18 cellular contexts compared by ENCODE assay signal in the genomic region with DNA sequence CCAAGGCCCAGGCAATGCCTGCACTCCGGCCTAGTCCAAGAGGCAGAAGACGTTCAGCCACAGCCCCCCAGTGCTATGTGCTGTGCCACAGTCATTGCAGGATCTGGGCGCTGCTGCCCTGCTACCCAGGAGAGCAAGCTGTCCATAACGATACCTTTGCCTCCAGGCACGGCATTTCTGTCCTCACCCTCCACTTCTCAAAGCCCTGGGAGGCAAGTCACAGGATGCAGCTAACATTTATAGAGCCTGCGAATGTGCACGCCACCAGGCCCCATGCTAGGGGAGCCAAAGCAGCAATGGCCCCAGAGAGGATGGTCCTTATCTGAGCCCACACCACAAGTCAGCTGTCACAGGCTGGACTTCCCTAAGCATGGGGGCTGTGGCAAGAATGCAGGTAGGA. TPM values are rescaled to one million over a fixed set of nuclear protein-coding genes. Genes with fewer than 3 reads are reported as not detected.
DNase-seq lines count a peak whose midpoint lies in the region; ATAC-seq, FAIRE-seq and TF ChIP-seq lines count a peak whose summit lies in the region.
"Had no signal": no experiment of that assay in that cellular context is flagged by ENCODE, and none has a peak within 500 bp of the region (broad histone marks: within the 10 kb centered on the region; RNA-seq: fewer than 3 reads in every experiment).

No MANE protein-coding gene starts in this region.

- H3K4me1 ChIP-seq in heart left ventricle (peaks cover 0 to 16% (median 0%) of the 10 kb centered on the region in 12 donors), kidney (ENCODE audit: control insufficient read depth in 1 of 2, insufficient read depth in 1 of 2, low read depth in 1 of 2, low read length in 2 of 2) (peaks cover 0 to 7% of the 10 kb centered on the region in 2 donors), spleen (peaks cover 0 to 40% (median 18%) of the 10 kb centered on the region in 6 donors)
- H3K4me1 ChIP-seq: A549, Caco-2 had no signal

- CTCF ChIA-PET in RWPE1 (lab: Yijun Ruan, JAX): no interaction called here
- CTCF ChIA-PET in HEK293T (lab: Yijun Ruan, JAX): no interaction called here

- no peak for ATAC-seq in heart left ventricle
- ATAC-seq in left cardiac atrium: no peak
- ATAC-seq: A549 had no signal

- H3K9ac ChIP-seq in kidney (ENCODE audit: low read length in 2 of 2): no peak overlapping the region

- DNase-seq in heart left ventricle: peak in 3 of 5 donors; percentile 12 to 39 (median 22)
- DNase-seq in left cardiac atrium: no peak
- no peak for DNase-seq in RWPE1 (ENCODE audit: low spot score)
- peak; percentile 17 for DNase-seq in kidney
- peak; percentile 48 for DNase-seq in spleen
- no peak for DNase-seq in HEK293T (ENCODE audit: extremely low spot score)
- no peak for DNase-seq in D341Med (ENCODE audit: low spot score)
- no peak for DNase-seq in SHP77 (lab: John Stamatoyannopoulos, UW)
- DNase-seq: Caco-2, DMS53, HCEC 1CT, NCI-H1930, NCI-H2171, NCI-H446 treated with DMSO at 0.1 percent for 48 hours, NCI-H748 treated with DMSO at 0.1 percent for 48 hours had no signal

- H3K4me3 ChIP-seq in heart left ventricle (no peak overlapping the region), kidney (ENCODE audit: low read length in 2 of 2) (no peak overlapping the region), spleen (no peak overlapping the region)
- H3K4me3 ChIP-seq: A549 had no signal

- TF ChIP-seq CTCF in heart left ventricle (IDR thresholded peaks at IDR 0.05) (no peak), RWPE1 (conservative IDR thresholded peaks at IDR 0.05; ENCODE audit: low read depth) (no peak), kidney (IDR thresholded peaks at IDR 0.05; ENCODE audit: borderline replicate concordance, extremely low read depth, insufficient read depth) (no peak), spleen (IDR thresholded peaks at IDR 0.05 in 8 of 11, conservative IDR thresholded peaks at IDR 0.05 in 3 of 11) (no peak)

- H3K27ac ChIP-seq in heart left ventricle: no peak overlapping the region
- peak overlapping the region; percentile 45 for H3K27ac ChIP-seq in RWPE1
- H3K27ac ChIP-seq in kidney (ENCODE audit: low read depth in 2 of 2, low read length in 2 of 2): no peak overlapping the region
- H3K27ac ChIP-seq in spleen: no peak overlapping the region
- H3K27ac ChIP-seq: A549, HL-60 had no signal

- 82 to 91% (median 86%) methylated on average over 7 of the region's 7 CpGs for WGBS in heart left ventricle, 4 donors
- 70 to 84% (median 82%) methylated on average over 5 to 7 of the region's 7 CpGs for WGBS in spleen, 5 donors

- FAIRE-seq in kidney (lab: Jason Lieb, UNC): no peak
- FAIRE-seq: A549, HTR-8/SVneo had no signal

- no peaks in the 10 kb centered on the region for H3K36me3 ChIP-seq in heart left ventricle
- no peaks in the 10 kb centered on the region for H3K36me3 ChIP-seq in kidney (ENCODE audit: control insufficient read depth in 1 of 2, insufficient read depth in 2 of 2, low read length in 2 of 2)
- peaks cover 0 to 20% (median 0%) of the 10 kb centered on the region in 6 donors for H3K36me3 ChIP-seq in spleen

- H3K9me3 ChIP-seq in heart left ventricle: no peaks in the 10 kb centered on the region
- H3K9me3 ChIP-seq in kidney (ENCODE audit: control insufficient read depth in 1 of 2, low read length in 2 of 2): no peaks in the 10 kb centered on the region
- no peaks in the 10 kb centered on the region for H3K9me3 ChIP-seq in spleen
- H3K9me3 ChIP-seq: A549, Caco-2 had no signal

- intact Hi-C loops in heart left ventricle (cut with DNase I): no loop called here
- intact Hi-C loops in left cardiac atrium (cut with DNase I): no loop called here
- intact Hi-C loops in kidney (cut with DNase I): no loop called here
- intact Hi-C loops in spleen (cut with DNase I; ENCODE audit: low total_unique reads): no loop called here

- no peak for TF ChIP-seq POLR2A in heart left ventricle (IDR thresholded peaks at IDR 0.05)
- TF ChIP-seq POLR2A in spleen (IDR thresholded peaks at IDR 0.05): no peak

- H3K27me3 ChIP-seq in heart left ventricle (no peaks in the 10 kb centered on the region), spleen (replicated peaks in 1 of 7) (no peaks in the 10 kb centered on the region)

- POLR2A ChIA-PET in RWPE1 (lab: Yijun Ruan, JAX; ENCODE audit: low non-redundant PET) (no interaction called here), HEK293T (lab: Yijun Ruan, JAX) (no interaction called here)

TF ChIP-seq in HEK293T, 16 proteins besides CTCF, POLR2A, EP300 and RAD21:
- TF ChIP-seq NFRKB (IDR thresholded peaks at IDR 0.05): no peak
- no peak for TF ChIP-seq CTBP1 (IDR thresholded peaks at IDR 0.05; ENCODE audit: borderline replicate concordance)
- TF ChIP-seq ELF4 (IDR thresholded peaks at IDR 0.05): no peak
- TF ChIP-seq L3MBTL2 (conservative IDR thresholded peaks at IDR 0.05): no peak
- no peak for TF ChIP-seq ARNT (IDR thresholded peaks at IDR 0.05)
- no peak for TF ChIP-seq BHLHE40 (IDR thresholded peaks at IDR 0.05; ENCODE audit: borderline replicate concordance)
- no peak for TF ChIP-seq FOXK2 (IDR thresholded peaks at IDR 0.05)
- TF ChIP-seq SP1 (IDR thresholded peaks at IDR 0.05): no peak
- TF ChIP-seq LEF1 (IDR thresholded peaks at IDR 0.05; ENCODE audit: borderline replicate concordance): no peak
- no peak for TF ChIP-seq SUZ12 (IDR thresholded peaks at IDR 0.05)
- no peak for TF ChIP-seq FOXA1 (IDR thresholded peaks at IDR 0.05)
- no peak for TF ChIP-seq FOXM1 (IDR thresholded peaks at IDR 0.05; ENCODE audit: borderline replicate concordance)
- TF ChIP-seq, protein P1, sequence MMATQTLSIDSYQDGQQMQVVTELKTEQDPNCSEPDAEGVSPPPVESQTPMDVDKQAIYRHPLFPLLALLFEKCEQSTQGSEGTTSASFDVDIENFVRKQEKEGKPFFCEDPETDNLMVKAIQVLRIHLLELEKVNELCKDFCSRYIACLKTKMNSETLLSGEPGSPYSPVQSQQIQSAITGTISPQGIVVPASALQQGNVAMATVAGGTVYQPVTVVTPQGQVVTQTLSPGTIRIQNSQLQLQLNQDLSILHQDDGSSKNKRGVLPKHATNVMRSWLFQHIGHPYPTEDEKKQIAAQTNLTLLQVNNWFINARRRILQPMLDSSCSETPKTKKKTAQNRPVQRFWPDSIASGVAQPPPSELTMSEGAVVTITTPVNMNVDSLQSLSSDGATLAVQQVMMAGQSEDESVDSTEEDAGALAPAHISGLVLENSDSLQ (IDR thresholded peaks at IDR 0.05): no peak
- TF ChIP-seq ZNF384 (IDR thresholded peaks at IDR 0.05): no peak

RNA-seq across cellular contexts. Expression of a gene that starts 13.8 kb away (rescaled TPM):
- 1 to 10 TPM in 8 of 9 donors, under 1 TPM in 1; 0.75 to 8.0 (median 1.7) TPM for total RNA-seq in heart left ventricle
- polyA plus RNA-seq in heart left ventricle: 1 to 10 TPM in 1 of 2 donors, under 1 TPM in 1; 0.27 to 2.8 TPM
- total RNA-seq in left cardiac atrium: 1 to 10 TPM; 1.7 to 4.1 TPM
- total RNA-seq in kidney: 6.9 TPM
- 1.4 TPM for polyA plus RNA-seq in kidney (ENCODE audit: insufficient read depth, low read depth, low replicate concordance)
- total RNA-seq in spleen: 10 to 100 TPM in 1 of 7 donors, 1 to 10 TPM in 6; 4.0 to 14.4 (median 8.0) TPM
- polyA plus RNA-seq in spleen: 1 to 10 TPM; 1.7 to 2.4 (median 2.0) TPM

Comparison
In these comparisons a context has a peak if more than half of its experiments do, and no peak if none do; other contexts are left out.
1. DNase-seq: peak in heart left ventricle (3 of 5), kidney (single experiment) and spleen (single experiment); none in left cardiac atrium (single experiment), RWPE1 (single experiment), HEK293T (single experiment), D341Med (single experiment) and SHP77 (0 of 2).